In the genomic region with DNA sequence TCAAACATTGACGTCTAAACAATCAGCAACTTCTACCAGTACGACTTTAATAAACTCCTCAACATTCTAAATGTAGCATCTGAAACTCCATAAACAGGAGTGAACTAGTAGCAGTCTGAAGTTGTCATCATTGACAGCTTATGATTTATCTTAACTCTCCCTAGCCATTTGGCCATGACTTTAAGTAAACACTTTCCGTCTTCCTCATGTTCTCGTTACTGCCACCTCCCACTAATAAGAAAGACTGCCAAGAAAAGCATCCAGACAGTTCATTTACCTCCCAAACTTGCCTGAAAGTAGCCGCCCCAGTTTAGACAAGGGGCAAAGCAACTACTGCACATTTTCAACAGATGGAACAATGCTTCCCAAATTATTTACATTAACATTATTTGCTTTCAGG, we compare ENCODE assay signal across 20 cellular contexts.
DNase-seq lines count a peak whose midpoint lies in the region; ATAC-seq and TF ChIP-seq lines count a peak whose summit lies in the region.
"Had no signal": no experiment of that assay in that cellular context is flagged by ENCODE, and none has a peak within 500 bp of the region (broad histone marks: within the 10 kb centered on the region; RNA-seq: fewer than 3 reads in every experiment).

No MANE protein-coding gene starts in this region.

- DNase-seq in MCF 10A (ENCODE audit: unreplicated experiment) (peak; percentile 34), breast epithelium (ENCODE audit: low spot score in 2 of 2) (no peak), choroid plexus epithelial cell (ENCODE audit: low read depth) (peak; percentile 26), kidney glomerular epithelial cell (lab: John Stamatoyannopoulos, UW) (peak; percentile 29), HuH-7.5 (ENCODE audit: low spot score) (no peak), NCI-H774 (lab: John Stamatoyannopoulos, UW) (no peak)
- DNase-seq: EL, GF-D8, H9, NCI-H1092, NCI-H1436, NCI-H187 treated with DMSO at 0.1 percent for 48 hours, NCI-H2107, NCI-H510A had no signal

- H3K27ac ChIP-seq in breast epithelium = no peak overlapping the region
- H3K27ac ChIP-seq: 22Rv1 had no signal

- H3K9me3 ChIP-seq in breast epithelium = no peaks in the 10 kb centered on the region

- H3K27ac Mint-ChIP-seq in MCF 10A (ENCODE audit: low read depth, unreplicated experiment) = peak overlapping the region; percentile 57
- H3K27ac Mint-ChIP-seq: CD14-positive monocyte, H9 had no signal

- H3K27me3 Mint-ChIP-seq in MCF 10A (ENCODE audit: insufficient read depth, unreplicated experiment) = no peaks in the 10 kb centered on the region

- no peak for ATAC-seq in GM18909 (IDR thresholded peaks at IDR 0.05; ENCODE audit: poor library complexity, unreplicated experiment)
- ATAC-seq in GM19397 (IDR thresholded peaks at IDR 0.05; ENCODE audit: unreplicated experiment) = no peak
- ATAC-seq: K562, Panc1 had no signal

- peaks cover 31% of the 10 kb centered on the region for H3K4me1 Mint-ChIP-seq in MCF 10A (ENCODE audit: insufficient read depth, unreplicated experiment)
- H3K4me1 Mint-ChIP-seq: CD14-positive monocyte had no signal

- intact Hi-C loops in MCF 10A (cut with micrococcal nuclease) = loop anchor here (5.0 kb wide), 1 partner anchor 34 kb away; no protein-coding TSS in a partner anchor
- intact Hi-C loops in breast epithelium (cut with DNase I; ENCODE audit: low total_unique reads) = no loop called here

- no peaks in the 10 kb centered on the region for H3K36me3 ChIP-seq in breast epithelium

- H3K4me3 ChIP-seq in breast epithelium = no peak overlapping the region
- H3K4me3 ChIP-seq in choroid plexus epithelial cell (ENCODE audit: low read depth, low read length) = no peak overlapping the region
- H3K4me3 ChIP-seq: K562 had no signal

- no peaks in the 10 kb centered on the region for H3K4me1 ChIP-seq in breast epithelium

- CTCF ChIA-PET in MCF 10A (lab: Yijun Ruan, JAX) = no interaction called here

- TF ChIP-seq POLR2A in breast epithelium (IDR thresholded peaks at IDR 0.05) = no peak

- H3K4me3 Mint-ChIP-seq in MCF 10A (ENCODE audit: unreplicated experiment) = no peak overlapping the region
- H3K4me3 Mint-ChIP-seq: CD14-positive monocyte, H9 had no signal

- H3K27me3 ChIP-seq in breast epithelium = no peaks in the 10 kb centered on the region

- peaks cover 4% of the 10 kb centered on the region for H3K36me3 Mint-ChIP-seq in MCF 10A (ENCODE audit: insufficient read depth, unreplicated experiment)
- H3K36me3 Mint-ChIP-seq: CD14-positive monocyte had no signal

- BruUV-seq in MCF 10A (replicated peaks; lab: Mats Ljungman, UMichigan) = no TSS peak

- H3K9me3 Mint-ChIP-seq in MCF 10A (ENCODE audit: unreplicated experiment) = no peaks in the 10 kb centered on the region
- H3K9me3 Mint-ChIP-seq: H9 had no signal

- POLR2A ChIA-PET in MCF 10A (lab: Yijun Ruan, JAX) = interaction anchor here (1.3 kb wide), 1 partner anchor 79 kb away, joined by 5 read pairs; no protein-coding TSS in a partner anchor

- no peak for TF ChIP-seq CTCF in MCF 10A (IDR thresholded peaks at IDR 0.05; ENCODE audit: unreplicated experiment)
- TF ChIP-seq CTCF in breast epithelium (IDR thresholded peaks at IDR 0.05) = no peak
- no peak for TF ChIP-seq CTCF in choroid plexus epithelial cell (conservative IDR thresholded peaks at IDR 0.05; ENCODE audit: low read depth, low read length)

Comparison
In these comparisons a context has a peak if more than half of its experiments do, and no peak if none do; other contexts are left out.
1. DNase-seq: peak in MCF 10A (single experiment), choroid plexus epithelial cell (single experiment) and kidney glomerular epithelial cell (single experiment); none in breast epithelium (0 of 2), HuH-7.5 (single experiment) and NCI-H774 (single experiment).